Comparison of ENCODE assay signal across 8 cellular contexts in the genomic region with DNA sequence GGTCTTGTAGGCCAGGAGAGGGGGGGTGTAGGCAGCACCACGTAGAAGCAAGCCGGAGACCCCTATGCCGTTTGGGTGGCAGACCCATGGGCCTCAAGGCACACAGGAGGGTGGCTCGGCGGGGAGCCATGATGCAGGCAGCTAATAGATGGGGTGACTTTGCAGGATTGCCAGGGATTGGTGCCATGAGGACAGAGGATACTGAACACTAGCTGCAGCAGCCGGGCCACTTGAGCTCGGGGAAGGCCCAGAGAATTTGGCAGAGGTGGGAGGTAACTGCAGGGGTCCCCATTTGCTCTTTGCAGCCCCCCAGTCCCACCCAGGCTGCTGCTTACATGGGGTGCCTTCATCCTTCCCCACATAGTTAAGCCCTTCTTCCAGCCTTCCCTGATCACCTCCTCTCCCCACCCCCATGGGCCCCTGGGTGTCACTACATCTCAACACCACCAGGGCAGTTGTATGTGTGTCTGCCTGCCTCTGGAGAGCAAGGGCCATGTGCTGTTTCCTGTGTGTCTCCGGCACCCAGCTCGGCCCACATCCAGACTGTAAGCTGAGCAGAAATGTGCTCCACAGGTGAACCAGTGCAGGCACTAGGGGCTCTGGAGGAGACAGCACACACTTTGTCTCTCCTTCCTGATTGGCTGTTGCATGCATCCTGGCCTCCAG. TPM values are rescaled to one million over a fixed set of nuclear protein-coding genes. Genes with fewer than 3 reads are reported as not detected.
DNase-seq lines count a peak whose midpoint lies in the region; ATAC-seq, FAIRE-seq and TF ChIP-seq lines count a peak whose summit lies in the region.

No MANE protein-coding gene starts in this region.

- peak overlapping the region; percentile 90 for H3K4me2 ChIP-seq in H9 (ENCODE audit: insufficient read depth, insufficient read length, low read length)

- H3K27me3 Mint-ChIP-seq in H9 (ENCODE audit: low read depth): peaks cover 70% of the 10 kb centered on the region
- H3K27me3 Mint-ChIP-seq in activated CD8-positive, alpha-beta T cell treated with anti-CD3 and anti-CD28 coated beads, Interleukin-2, amount 10 ng/mL, durations not matched to agents 7 days and 5 days (ENCODE audit: low read depth): peaks cover 13% of the 10 kb centered on the region
- peaks cover 10% of the 10 kb centered on the region for H3K27me3 Mint-ChIP-seq in stimulated activated memory B cell treated with anti-CD40 and anti-IgM and Interleukin-4, amounts not matched to agents 10 μg/mL and 1 μg/mL and 100 μg/mL, for 72 hours

- peaks cover 4% of the 10 kb centered on the region for H4K20me1 ChIP-seq in H9 (ENCODE audit: control insufficient read depth, insufficient read depth, insufficient read length)

- CTCF ChIA-PET in AG04450 (lab: Charles Lee): interaction anchor here (0.6 to 1.7 kb wide), 3 partner anchors 11 to 173 kb away, joined by 3 to 7 read pairs (median 3); no protein-coding TSS in a partner anchor
- CTCF ChIA-PET in activated CD8-positive, alpha-beta T cell treated with anti-CD3 and anti-CD28 coated beads, Interleukin-2, amount 10 ng/mL, durations not matched to agents 7 days and 5 days (lab: Charles Lee): interaction anchor here (0.8 to 2.5 kb wide), 5 partner anchors 8 to 250 kb away, joined by 3 to 8 read pairs (median 4); no protein-coding TSS in a partner anchor

- no peaks in the 10 kb centered on the region for H3K27me3 ChIP-seq in AG04450 (ENCODE audit: control insufficient read depth, insufficient read depth, low read length)
- H3K27me3 ChIP-seq in H9 (ENCODE audit: insufficient read depth, low read length): no peaks in the 10 kb centered on the region; the same call in 1 of the 2 replicates

- no CpG with 5 or more reads among the region's 9 CpGs for WGBS in H9 (ENCODE audit: extremely low coverage, insufficient read length, low lambda C conversion rate)

- no peak overlapping the region for H3K56ac ChIP-seq in H9 (ENCODE audit: insufficient read length, low read depth, low read length)

- no peak overlapping the region for H4K91ac ChIP-seq in H9 (ENCODE audit: insufficient read length, low read depth, low read length)

- H3K4me1 ChIP-seq in H9 (ENCODE audit: insufficient read depth, low read length) (no peaks in the 10 kb centered on the region), kidney (ENCODE audit: control insufficient read depth in 1 of 2, insufficient read depth in 1 of 2, low read depth in 1 of 2, low read length in 2 of 2) (peaks cover 0 to 26% of the 10 kb centered on the region in 2 donors)

- FAIRE-seq in kidney (lab: Jason Lieb, UNC): no peak

- H2BK120ac ChIP-seq in H9 (ENCODE audit: low read depth, low read length, poor library complexity, severe bottlenecking): no peak overlapping the region

- H3K9me3 ChIP-seq in AG04450 (ENCODE audit: control insufficient read depth, insufficient read depth, low read length): no peaks in the 10 kb centered on the region; the same call in 1 of the 2 replicates
- H3K9me3 ChIP-seq in H9 (ENCODE audit: control insufficient read depth, low read depth, low read length): no peaks in the 10 kb centered on the region
- H3K9me3 ChIP-seq in kidney (ENCODE audit: control insufficient read depth in 1 of 2, low read length in 2 of 2): no peaks in the 10 kb centered on the region

- intact Hi-C loops in kidney (cut with DNase I): no loop called here

- H4K8ac ChIP-seq in H9 (replicated peaks; ENCODE audit: insufficient read length, low read depth, low read length): no peak overlapping the region

- H3K27ac ChIP-seq in AG04450 (ENCODE audit: low read depth, low read length): no peak overlapping the region
- no peak overlapping the region for H3K27ac ChIP-seq in H9 (ENCODE audit: insufficient read length, low read depth, low read length)
- H3K27ac ChIP-seq in kidney (ENCODE audit: low read depth in 2 of 2, low read length in 2 of 2): peak overlapping the region in 1 of 2 donors; percentile 86

- peaks cover 31 to 61% of the 10 kb centered on the region in 2 experiments for H3K4me1 Mint-ChIP-seq in H9
- peaks cover 25% of the 10 kb centered on the region for H3K4me1 Mint-ChIP-seq in activated CD8-positive, alpha-beta T cell treated with anti-CD3 and anti-CD28 coated beads, Interleukin-2, amount 10 ng/mL, durations not matched to agents 7 days and 5 days (ENCODE audit: low read depth)
- H3K4me1 Mint-ChIP-seq in stimulated activated memory B cell treated with anti-CD40 and anti-IgM and Interleukin-4, amounts not matched to agents 10 μg/mL and 1 μg/mL and 100 μg/mL, for 72 hours: peaks cover 57% of the 10 kb centered on the region

- peak overlapping the region; percentile 67 to 87 for H3K4me3 Mint-ChIP-seq in H9
- H3K4me3 Mint-ChIP-seq in activated CD8-positive, alpha-beta T cell treated with anti-CD3 and anti-CD28 coated beads, Interleukin-2, amount 10 ng/mL, durations not matched to agents 7 days and 5 days: no peak overlapping the region
- H3K4me3 Mint-ChIP-seq in stimulated activated memory B cell treated with anti-CD40 and anti-IgM and Interleukin-4, amounts not matched to agents 10 μg/mL and 1 μg/mL and 100 μg/mL, for 72 hours: no peak overlapping the region

- no peak overlapping the region for H2AK5ac ChIP-seq in H9 (ENCODE audit: insufficient read length, low read length)

- H2BK15ac ChIP-seq in H9 (ENCODE audit: low read depth, low read length): no peak overlapping the region

- no peaks in the 10 kb centered on the region; a peak in 1 of 5 replicates for H3K9me3 Mint-ChIP-seq in H9
- H3K9me3 Mint-ChIP-seq in activated CD8-positive, alpha-beta T cell treated with anti-CD3 and anti-CD28 coated beads, Interleukin-2, amount 10 ng/mL, durations not matched to agents 7 days and 5 days (ENCODE audit: insufficient read depth): no peaks in the 10 kb centered on the region
- H3K9me3 Mint-ChIP-seq in stimulated activated memory B cell treated with anti-CD40 and anti-IgM and Interleukin-4, amounts not matched to agents 10 μg/mL and 1 μg/mL and 100 μg/mL, for 72 hours: no peaks in the 10 kb centered on the region

- no peak overlapping the region for H4K5ac ChIP-seq in H9 (ENCODE audit: insufficient read length, low read depth, low read length)

- no peak overlapping the region for H3K18ac ChIP-seq in H9 (ENCODE audit: insufficient read length, low read depth, low read length)

- TF ChIP-seq CTCF in AG04450 (IDR thresholded peaks at IDR 0.05; ENCODE audit: low read depth, low read length) (peak; percentile 36), H9 (conservative IDR thresholded peaks at IDR 0.05) (peak; percentile 39; the same call in 2 of the 3 replicates), kidney (IDR thresholded peaks at IDR 0.05; ENCODE audit: borderline replicate concordance, extremely low read depth, insufficient read depth) (no peak)

- H3K9ac ChIP-seq in H9 (ENCODE audit: extremely low read depth, insufficient read length, low read length) (no peak overlapping the region), kidney (ENCODE audit: low read length in 2 of 2) (peak overlapping the region in 1 of 2 donors; percentile 61)

- peaks cover 26% of the 10 kb centered on the region for H3K23me2 ChIP-seq in H9 (ENCODE audit: insufficient read length, low read depth, low read length, poor library complexity, severe bottlenecking)

- no peaks in the 10 kb centered on the region for H3K36me3 ChIP-seq in kidney (ENCODE audit: control insufficient read depth in 1 of 2, insufficient read depth in 2 of 2, low read length in 2 of 2)

- no peak overlapping the region for H3T11ph ChIP-seq in H9 (ENCODE audit: low read length)

- no peak overlapping the region for H2BK5ac ChIP-seq in H9 (ENCODE audit: insufficient read length, low read length)

- H3K23ac ChIP-seq in H9 (ENCODE audit: insufficient read length, low read depth, low read length): no peak overlapping the region

- POLR2A ChIA-PET in AG04450 (lab: Yijun Ruan, JAX): no interaction called here
- POLR2A ChIA-PET in activated CD8-positive, alpha-beta T cell treated with anti-CD3 and anti-CD28 coated beads, Interleukin-2, amount 10 ng/mL, durations not matched to agents 7 days and 5 days (lab: Charles Lee): interaction anchor here (0.7 to 1.6 kb wide), 4 partner anchors 14 to 135 kb away, joined by 3 to 4 read pairs (median 4); a partner anchor contains a TSS

- no peak overlapping the region for H2BK12ac ChIP-seq in H9 (ENCODE audit: insufficient read length, low read depth, low read length)

- H3K79me1 ChIP-seq in H9 (ENCODE audit: insufficient read depth, low read depth, low read length, poor library complexity, severe bottlenecking): no peaks in the 10 kb centered on the region

- DNase-seq in AG04450 (ENCODE audit: low read depth, low spot score): no peak
- no peak for DNase-seq in H9
- DNase-seq in activated CD8-positive, alpha-beta T cell treated with anti-CD3 and anti-CD28 coated beads, Interleukin-2, amount 10 ng/mL, durations not matched to agents 7 days and 5 days: peak; percentile 50
- DNase-seq in kidney: no peak
- DNase-seq in NCI-H226: no peak
- no peak for DNase-seq in DMS114 treated with DMSO at 0.1 percent for 48 hours (lab: John Stamatoyannopoulos, UW; ENCODE audit: unreplicated experiment)

- H2AFZ ChIP-seq in H9 (ENCODE audit: low read length): no peak overlapping the region

- no peak overlapping the region for H2BK20ac ChIP-seq in H9 (ENCODE audit: low read depth, low read length, poor library complexity, severe bottlenecking)

- no peak overlapping the region for H3K14ac ChIP-seq in H9 (ENCODE audit: insufficient read depth, low read length)

- H3K27ac Mint-ChIP-seq in H9: no peak overlapping the region; a peak in 1 of 7 replicates
- peak overlapping the region; percentile 14 for H3K27ac Mint-ChIP-seq in activated CD8-positive, alpha-beta T cell treated with anti-CD3 and anti-CD28 coated beads, Interleukin-2, amount 10 ng/mL, durations not matched to agents 7 days and 5 days
- H3K27ac Mint-ChIP-seq in stimulated activated memory B cell treated with anti-CD40 and anti-IgM and Interleukin-4, amounts not matched to agents 10 μg/mL and 1 μg/mL and 100 μg/mL, for 72 hours: no peak overlapping the region

- H3K79me2 ChIP-seq in H9 (ENCODE audit: insufficient read depth, low read length): no peaks in the 10 kb centered on the region

- no peaks in the 10 kb centered on the region; a peak in 1 of 7 replicates for H3K36me3 Mint-ChIP-seq in H9 (ENCODE audit: insufficient read depth in 1 of 3, low read depth in 3 of 3)
- no peaks in the 10 kb centered on the region for H3K36me3 Mint-ChIP-seq in activated CD8-positive, alpha-beta T cell treated with anti-CD3 and anti-CD28 coated beads, Interleukin-2, amount 10 ng/mL, durations not matched to agents 7 days and 5 days (ENCODE audit: low read depth)
- no peaks in the 10 kb centered on the region for H3K36me3 Mint-ChIP-seq in stimulated activated memory B cell treated with anti-CD40 and anti-IgM and Interleukin-4, amounts not matched to agents 10 μg/mL and 1 μg/mL and 100 μg/mL, for 72 hours

- peak; percentile 28 for ATAC-seq in activated CD8-positive, alpha-beta T cell treated with anti-CD3 and anti-CD28 coated beads, Interleukin-2, amount 10 ng/mL, durations not matched to agents 7 days and 5 days
- no peak for ATAC-seq in GM18520 (IDR thresholded peaks at IDR 0.05; ENCODE audit: unreplicated experiment)
- ATAC-seq in stimulated activated memory B cell treated with anti-CD40 and anti-IgM and Interleukin-4, amounts not matched to agents 10 μg/mL and 1 μg/mL and 100 μg/mL, for 72 hours: no peak

- H3K4ac ChIP-seq in H9 (ENCODE audit: low read depth, low read length): no peak overlapping the region

- no peak overlapping the region for H3K4me3 ChIP-seq in AG04450 (ENCODE audit: low read depth, low read length)
- peak overlapping the region; percentile 32 to 46 for H3K4me3 ChIP-seq in kidney (ENCODE audit: low read length in 2 of 2)

RNA-seq across cellular contexts. Expression of a gene that starts 52.1 kb away (rescaled TPM):
- polyA plus RNA-seq in AG04450 (2011; rRNA removed): 13.6 and 13.7 TPM in 2 replicates
- polyA minus RNA-seq in AG04450 (2011; rRNA and poly(A)+ RNA removed): 24.9 and 28.1 TPM in 2 replicates
- total RNA-seq in H9 (2021): 76.2 and 81.9 TPM in 2 replicates
- 100 to 1,000 TPM; 212 to 254 TPM for total RNA-seq in activated CD8-positive, alpha-beta T cell treated with anti-CD3 and anti-CD28 coated beads, Interleukin-2, amount 10 ng/mL, durations not matched to agents 7 days and 5 days
- total RNA-seq in kidney: 48.3 TPM
- polyA plus RNA-seq in kidney (ENCODE audit: insufficient read depth, low read depth, low replicate concordance): 37.6 TPM

Comparison
In these comparisons a context has a peak if more than half of its experiments do, and no peak if none do; other contexts are left out.
1. H3K4me3 Mint-ChIP-seq: peak in H9 (2 of 2); none in activated CD8-positive, alpha-beta T cell treated with anti-CD3 and anti-CD28 coated beads, Interleukin-2, amount 10 ng/mL, durations not matched to agents 7 days and 5 days (single experiment) and stimulated activated memory B cell treated with anti-CD40 and anti-IgM and Interleukin-4, amounts not matched to agents 10 μg/mL and 1 μg/mL and 100 μg/mL, for 72 hours (single experiment).